Comparison of ENCODE assay signal across 12 cellular contexts in genomic region chr3:181623924-181624694, GRCh38.
DNase-seq lines count a peak whose midpoint lies in the region; ATAC-seq and TF ChIP-seq lines count a peak whose summit lies in the region.
"Had no signal": no experiment of that assay in that cellular context is flagged by ENCODE, and none has a peak within 500 bp of the region (broad histone marks: within the 10 kb centered on the region; RNA-seq: fewer than 3 reads in every experiment).

No MANE protein-coding gene starts in this region.

- DNase-seq in SKM-1 treated with dmso at 0.1 percent for 144 hours (lab: John Stamatoyannopoulos, UW; ENCODE audit: unreplicated experiment) (peak; percentile 41), SKM-1 (lab: John Stamatoyannopoulos, UW; ENCODE audit: unreplicated experiment) (no peak), NCI-H69 (lab: John Stamatoyannopoulos, UW) (peak; percentile 85), dorsolateral prefrontal cortex (no peak), thyroid gland (peak; percentile 32 to 56), inferior parietal cortex (ENCODE audit: extremely low spot score) (no peak)
- DNase-seq in stimulated activated CD4-positive, alpha-beta T cell treated with anti-CD3 and anti-CD28 coated beads, Interleukin-15, amount 100 ng/mL, for 24 hours = no peak
- DNase-seq: NCI-H187 treated with DMSO at 0.1 percent for 48 hours, uterus had no signal

- TF ChIP-seq CTCF in dorsolateral prefrontal cortex (IDR thresholded peaks at IDR 0.05 in 54 of 56, conservative IDR thresholded peaks at IDR 0.05 in 2 of 56; ENCODE audit: low read depth in 1 of 56, partially characterized antibody in 56 of 56) (no peak), thyroid gland (IDR thresholded peaks at IDR 0.05) (no peak)

- H3K27me3 ChIP-seq in dorsolateral prefrontal cortex (no peaks in the 10 kb centered on the region), thyroid gland (no peaks in the 10 kb centered on the region)
- H3K27me3 ChIP-seq: neutrophil, uterus had no signal

- ATAC-seq in HG03520 (IDR thresholded peaks at IDR 0.05; ENCODE audit: unreplicated experiment) = no peak

- intact Hi-C loops in dorsolateral prefrontal cortex (cut with DNase I) = no loop called here
- intact Hi-C loops in thyroid gland (cut with DNase I) = no loop called here

- 51 to 52% methylated on average over 4 of the region's 4 CpGs for WGBS in thyroid gland, 2 donors

- peaks cover 5 to 16% of the 10 kb centered on the region in 2 donors for H3K4me1 ChIP-seq in thyroid gland
- H3K4me1 ChIP-seq: uterus had no signal

- no peaks in the 10 kb centered on the region for H3K9me3 ChIP-seq in thyroid gland
- H3K9me3 ChIP-seq: neutrophil, uterus had no signal

- no peak for TF ChIP-seq POLR2A in thyroid gland (IDR thresholded peaks at IDR 0.05)

- H3K4me3 ChIP-seq in dorsolateral prefrontal cortex = peak overlapping the region in 31 of 59 donors; percentile 1 to 47 (median 14)
- no peak overlapping the region for H3K4me3 ChIP-seq in thyroid gland (replicated peaks in 1 of 3)
- H3K4me3 ChIP-seq: coronary artery, uterus had no signal

- H3K27ac ChIP-seq in dorsolateral prefrontal cortex (peak overlapping the region in 56 of 59 donors; percentile 1 to 95 (median 62)), thyroid gland (peak overlapping the region in 2 of 3 donors; percentile 25 to 35)
- H3K27ac ChIP-seq: coronary artery, neutrophil, uterus had no signal

- no peaks in the 10 kb centered on the region for H3K36me3 ChIP-seq in thyroid gland
- H3K36me3 ChIP-seq: neutrophil, uterus had no signal

Comparison
In these comparisons a context has a peak if more than half of its experiments do, and no peak if none do; other contexts are left out.
1. DNase-seq: peak in SKM-1 treated with dmso at 0.1 percent for 144 hours (single experiment), NCI-H69 (single experiment) and thyroid gland (2 of 2); none in SKM-1 (single experiment), dorsolateral prefrontal cortex (0 of 10), inferior parietal cortex (single experiment) and stimulated activated CD4-positive, alpha-beta T cell treated with anti-CD3 and anti-CD28 coated beads, Interleukin-15, amount 100 ng/mL, for 24 hours (single experiment).
2. H3K4me3 ChIP-seq: peak in dorsolateral prefrontal cortex (31 of 59); none in thyroid gland (0 of 3).